Comparison of ENCODE assay signal across 8 cellular contexts in the genomic region with DNA sequence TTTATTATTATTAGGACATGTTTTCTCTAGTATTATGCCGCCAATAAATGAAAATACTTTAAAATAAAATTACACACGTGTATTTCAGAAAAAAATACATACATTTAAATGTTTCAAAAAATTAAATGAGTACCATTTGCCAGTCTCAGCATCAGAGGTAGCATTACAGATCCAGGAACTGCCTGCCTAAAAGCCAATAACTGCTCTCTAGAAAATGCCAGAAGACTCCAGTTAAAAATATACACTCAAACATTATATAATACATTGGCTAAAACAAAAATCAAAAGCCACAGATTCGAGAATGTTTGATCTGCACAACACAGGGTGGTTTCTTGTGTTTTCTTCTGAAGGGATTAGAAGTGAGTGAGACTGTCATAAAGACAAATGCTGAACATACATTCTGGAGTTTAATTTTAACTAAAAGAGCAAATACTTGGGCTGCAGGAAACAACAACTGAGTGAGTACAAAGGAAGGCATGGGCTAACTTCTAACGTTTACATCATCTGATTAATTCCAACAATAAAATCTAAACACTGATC.
DNase-seq lines count a peak whose midpoint lies in the region; ATAC-seq, FAIRE-seq and TF ChIP-seq lines count a peak whose summit lies in the region.

No MANE protein-coding gene starts in this region.

- 35% methylated on average over 4 of the region's 4 CpGs for WGBS in esophagus muscularis mucosa
- 33 to 37% methylated on average over 4 of the region's 4 CpGs for WGBS in pancreas, 2 donors

- peaks cover 15% of the 10 kb centered on the region for H3K79me2 ChIP-seq in PC-9 (ENCODE audit: low read depth)

- H3K4me1 ChIP-seq in ES-I3 (ENCODE audit: insufficient read depth, low read length) (peaks cover 36% of the 10 kb centered on the region), PC-9 (replicated peaks; ENCODE audit: insufficient read depth) (peaks cover 33% of the 10 kb centered on the region), esophagus muscularis mucosa (peaks cover 26 to 79% (median 51%) of the 10 kb centered on the region in 4 donors), pancreas (peaks cover 9 to 43% (median 32%) of the 10 kb centered on the region in 3 donors)
- H3K4me1 ChIP-seq in effector memory CD4-positive, alpha-beta T cell (ENCODE audit: control insufficient read depth, insufficient read depth, low read length, poor library complexity, severe bottlenecking) = peaks cover 11% of the 10 kb centered on the region

- H3F3A ChIP-seq in PC-9 (ENCODE audit: insufficient read depth, low read depth) = peaks cover 35% of the 10 kb centered on the region

- no peak for TF ChIP-seq CTCF in PC-9 (conservative IDR thresholded peaks at IDR 0.05)
- no peak for TF ChIP-seq CTCF in esophagus muscularis mucosa (IDR thresholded peaks at IDR 0.05)
- no peak for TF ChIP-seq CTCF in pancreas (IDR thresholded peaks at IDR 0.05)

- no peaks in the 10 kb centered on the region for H3K9me3 ChIP-seq in ES-I3 (ENCODE audit: control insufficient read depth, insufficient read depth, low read length)
- H3K9me3 ChIP-seq in PC-9 (ENCODE audit: insufficient read depth, low read depth) = no peaks in the 10 kb centered on the region
- H3K9me3 ChIP-seq in esophagus muscularis mucosa = no peaks in the 10 kb centered on the region
- no peaks in the 10 kb centered on the region for H3K9me3 ChIP-seq in pancreas
- no peaks in the 10 kb centered on the region for H3K9me3 ChIP-seq in effector memory CD4-positive, alpha-beta T cell (ENCODE audit: control insufficient read depth, low read length)

- no peaks in the 10 kb centered on the region for H3K9me2 ChIP-seq in PC-9 (ENCODE audit: insufficient read depth)

- no peak for TF ChIP-seq POLR2A in esophagus muscularis mucosa (IDR thresholded peaks at IDR 0.05; ENCODE audit: low read depth)

- H3K27ac ChIP-seq in PC-9 (peak overlapping the region; percentile 77), esophagus muscularis mucosa (replicated peaks in 1 of 4) (peak overlapping the region; percentile 64 to 78 (median 70)), pancreas (peak overlapping the region; percentile 30 to 82 (median 55))
- H3K27ac ChIP-seq in effector memory CD4-positive, alpha-beta T cell (ENCODE audit: insufficient read depth, low read length, poor library complexity, severe bottlenecking) = no peak overlapping the region

- H3K27me3 ChIP-seq in PC-9 (ENCODE audit: insufficient read depth, low read depth) (no peaks in the 10 kb centered on the region), esophagus muscularis mucosa (no peaks in the 10 kb centered on the region), pancreas (no peaks in the 10 kb centered on the region)
- H3K27me3 ChIP-seq in effector memory CD4-positive, alpha-beta T cell (replicated peaks; ENCODE audit: control insufficient read depth, insufficient read depth, low read length, poor library complexity, severe bottlenecking) = no peaks in the 10 kb centered on the region

- H3K4me3 ChIP-seq in PC-9 (peak overlapping the region; percentile 30), esophagus muscularis mucosa (peak overlapping the region in 3 of 4 donors; percentile 17 to 27 (median 23)), pancreas (peak overlapping the region in 1 of 4 donors; percentile 22)
- no peak overlapping the region for H3K4me3 ChIP-seq in effector memory CD4-positive, alpha-beta T cell (ENCODE audit: insufficient read depth, low read depth, low read length, poor library complexity, severe bottlenecking)

- H2AFZ ChIP-seq in PC-9 = no peak overlapping the region; the same call in 1 of the 2 replicates

- intact Hi-C loops in PC-9 (cut with micrococcal nuclease; ENCODE audit: unreplicated experiment) (no loop called here), esophagus muscularis mucosa (cut with DNase I) (no loop called here), pancreas (cut with DNase I) (no loop called here)

- peak overlapping the region; percentile 65 for H3K4me2 ChIP-seq in PC-9

- peak overlapping the region; percentile 29; the same call in 1 of the 2 replicates for H3K9ac ChIP-seq in ES-I3 (ENCODE audit: low read depth, low read length)

- H3K36me3 ChIP-seq in ES-I3 (ENCODE audit: insufficient read depth, low read length) (no peaks in the 10 kb centered on the region), PC-9 (ENCODE audit: low read depth) (no peaks in the 10 kb centered on the region), esophagus muscularis mucosa (no peaks in the 10 kb centered on the region), pancreas (no peaks in the 10 kb centered on the region)
- H3K36me3 ChIP-seq in effector memory CD4-positive, alpha-beta T cell (ENCODE audit: control insufficient read depth, insufficient read depth, low read length) = no peaks in the 10 kb centered on the region

- no TSS peak for BruUV-seq in PC-9 (replicated peaks; lab: Mats Ljungman, UMichigan)

- POLR2A ChIA-PET in PC-9 (lab: Charles Lee; ENCODE audit: unreplicated experiment) = interaction anchor here (0.5 to 0.6 kb wide), 2 partner anchors 9 to 1667 kb away, joined by 3 read pairs; no protein-coding TSS in a partner anchor

- ATAC-seq in pancreas = peak; percentile 11 to 64 (median 46)

- no peak for TF ChIP-seq EP300 in esophagus muscularis mucosa (IDR thresholded peaks at IDR 0.05)

- CTCF ChIA-PET in PC-9 (lab: Charles Lee) = interaction anchor here (0.6 kb wide), 1 partner anchor 369 kb away, joined by 6 read pairs; no protein-coding TSS in a partner anchor

- no peaks in the 10 kb centered on the region for H4K20me1 ChIP-seq in PC-9 (ENCODE audit: insufficient read depth)

- no peak for FAIRE-seq in pancreas (lab: Jason Lieb, UNC)

- DNase-seq in PC-9 (no peak), esophagus muscularis mucosa (ENCODE audit: extremely low spot score) (no peak), pancreas (no peak), NAMALWA (ENCODE audit: low spot score) (no peak), NCI-H226 (no peak), COLO668 (lab: John Stamatoyannopoulos, UW; ENCODE audit: unreplicated experiment) (no peak)
- DNase-seq in effector memory CD4-positive, alpha-beta T cell = no peak
